9 cellular contexts compared by ENCODE assay signal in genomic region chr3:158106773-158107461, GRCh38. TPM values are rescaled to one million over a fixed set of nuclear protein-coding genes. Genes with fewer than 3 reads are reported as not detected.
A peak's percentile ranks its signal among the peaks of the same experiment; 100 is the strongest.
DNase-seq lines count a peak whose midpoint lies in the region; ATAC-seq, FAIRE-seq and TF ChIP-seq lines count a peak whose summit lies in the region.
"Had no signal": no experiment of that assay in that cellular context is flagged by ENCODE, and none has a peak within 500 bp of the region (broad histone marks: within the 10 kb centered on the region; RNA-seq: fewer than 3 reads in every experiment).

No MANE protein-coding gene starts in this region.

- TF ChIP-seq CTCF in A549 (IDR thresholded peaks at IDR 0.05) = no peak

- H3K4me3 ChIP-seq in A549 (peak overlapping the region; percentile 61), skeletal muscle cell (ENCODE audit: low read depth, low read length) (peak overlapping the region; percentile 74)

- FAIRE-seq in A549 (lab: Jason Lieb, UNC) = no peak
- FAIRE-seq: endometrium had no signal

- H3K27ac ChIP-seq in A549 = peak overlapping the region in 1 of 2 experiments; percentile 88; a peak in 2 of 6 replicates

- TF ChIP-seq POLR2A in A549 (IDR thresholded peaks at IDR 0.05; ENCODE audit: low read length) = no peak

- 1% methylated on average over 34 of the region's 37 CpGs for WGBS in A549 (ENCODE audit: missing lambda C conversion rate)

- H3K4me1 ChIP-seq in A549 = peaks cover 17% of the 10 kb centered on the region

- ATAC-seq in A549 = peak; percentile 44 to 56
- no peak for ATAC-seq in HG03280 (IDR thresholded peaks at IDR 0.05; ENCODE audit: unreplicated experiment)
- no peak for ATAC-seq in GM21529 (IDR thresholded peaks at IDR 0.05; ENCODE audit: unreplicated experiment)

- H3K9me3 ChIP-seq in A549 = no peaks in the 10 kb centered on the region

- no peak for TF ChIP-seq EP300 in A549 (IDR thresholded peaks at IDR 0.05)

- TF ChIP-seq RAD21 in A549 (conservative IDR thresholded peaks at IDR 0.05 in 1 of 2, IDR thresholded peaks at IDR 0.05 in 1 of 2) = no peak

- DNase-seq in A549 (ENCODE audit: low read depth in 1 of 2, low spot score in 1 of 2) (peak; percentile 31 to 44), ELF-1 (ENCODE audit: low read depth, low spot score) (peak; percentile 60), NCI-H82 treated with DMSO at 0.1 percent for 48 hours (lab: John Stamatoyannopoulos, UW; ENCODE audit: unreplicated experiment) (peak; percentile 62), dermis blood vessel endothelial cell (peak; percentile 15), skeletal muscle cell (ENCODE audit: low read depth) (no peak), NCI-H2107 (lab: John Stamatoyannopoulos, UW) (no peak)

- H3K4me2 ChIP-seq in A549 = peak overlapping the region; percentile 96

- CTCF ChIA-PET in A549 (lab: Yijun Ruan, JAX) = interaction anchor here (0.7 to 1.3 kb wide), 3 partner anchors 41 to 327 kb away, joined by 3 to 4 read pairs (median 3); no protein-coding TSS in a partner anchor

- POLR2A ChIA-PET in A549 (lab: Yijun Ruan, JAX) = interaction anchor here (1.0 kb wide), 1 partner anchor 10 kb away, joined by 3 read pairs; no protein-coding TSS in a partner anchor

TF ChIP-seq in A549, 52 proteins besides CTCF, POLR2A, EP300 and RAD21:
- TF ChIP-seq ZC3H11A (IDR thresholded peaks at IDR 0.05) (no peak), HOXA7 (CRISPR knock-in tag; IDR thresholded peaks at IDR 0.05) (no peak), HMGXB4 (CRISPR knock-in tag; IDR thresholded peaks at IDR 0.05; ENCODE audit: borderline replicate concordance) (no peak), CEBPB (IDR thresholded peaks at IDR 0.05) (no peak), REST (IDR thresholded peaks at IDR 0.05) (no peak), ESRRA (IDR thresholded peaks at IDR 0.05; ENCODE audit: borderline replicate concordance, low read length) (no peak), CBX2 (IDR thresholded peaks at IDR 0.05; ENCODE audit: borderline replicate concordance, low read depth) (no peak), CHD4 (IDR thresholded peaks at IDR 0.05; ENCODE audit: borderline replicate concordance) (no peak), FOSL2 (IDR thresholded peaks at IDR 0.05) (no peak), FOSL2 (CRISPR knock-in tag; IDR thresholded peaks at IDR 0.05) (no peak), HES2 (IDR thresholded peaks at IDR 0.05) (no peak), RCOR1 (IDR thresholded peaks at IDR 0.05; ENCODE audit: low read depth, low read length) (no peak), EHF (CRISPR knock-in tag; IDR thresholded peaks at IDR 0.05) (no peak), CBX8 (IDR thresholded peaks at IDR 0.05) (no peak; the same call in 1 of the 2 replicates), FOXS1 (CRISPR knock-in tag; IDR thresholded peaks at IDR 0.05) (no peak), FOSB (CRISPR knock-in tag; IDR thresholded peaks at IDR 0.05) (no peak)

RNA-seq across cellular contexts. Expression of gene SHOX2, which starts 0.7 kb away (rescaled TPM):
- polyA plus RNA-seq in A549 (2011; rRNA removed) = 1.3 and 2.0 TPM in 2 replicates
- polyA plus RNA-seq in A549 (2012; cell fraction: cytosol; rRNA removed) = 1.5 and 1.8 TPM in 2 replicates
- 3.4 and 4.4 TPM in 2 replicates for polyA plus RNA-seq in A549 (2012; cell fraction: nucleus; rRNA removed)
- polyA plus RNA-seq in A549 (2017; fragmentation: RNase III; extraction: RNeasy Plus Mini Kit Qiagen cat#74134 plus additional on column Dnase treatment) = 1.6 to 2.0 TPM (median 2.0 TPM) in 3 replicates
- polyA minus RNA-seq in A549 (2011; rRNA and poly(A)+ RNA removed) = 0.39 and 0.41 TPM in 2 replicates
- total RNA-seq in dermis blood vessel endothelial cell = not detected in 2 replicates

RNA-seq across cellular contexts. Expression of gene RSRC1, which starts 3.0 kb away (rescaled TPM):
- 17.5 and 17.6 TPM in 2 replicates for polyA plus RNA-seq in A549 (2011; rRNA removed)
- polyA plus RNA-seq in A549 (2012; cell fraction: cytosol; rRNA removed) = 3.1 and 3.7 TPM in 2 replicates
- polyA plus RNA-seq in A549 (2012; cell fraction: nucleus; rRNA removed) = 1.1 and 2.5 TPM in 2 replicates
- polyA plus RNA-seq in A549 (2017; fragmentation: RNase III; extraction: RNeasy Plus Mini Kit Qiagen cat#74134 plus additional on column Dnase treatment) = 47.3 to 53.9 TPM (median 52.2 TPM) in 3 replicates
- polyA minus RNA-seq in A549 (2011; rRNA and poly(A)+ RNA removed) = 20.9 and 21.9 TPM in 2 replicates
- total RNA-seq in dermis blood vessel endothelial cell = 35.7 and 47.4 TPM in 2 replicates

Comparison
In these comparisons a context has a peak if more than half of its experiments do, and no peak if none do; other contexts are left out.
1. ATAC-seq: peak in A549 (2 of 2); none in HG03280 (single experiment) and GM21529 (single experiment).
2. DNase-seq: peak in A549 (2 of 2), ELF-1 (single experiment), NCI-H82 treated with DMSO at 0.1 percent for 48 hours (single experiment) and dermis blood vessel endothelial cell (single experiment); none in skeletal muscle cell (single experiment) and NCI-H2107 (single experiment).